Comparison of ENCODE assay signal across 21 cellular contexts in genomic region chr6:13672904-13673303, GRCh38.
"Had no signal": no experiment of that assay in that cellular context is flagged by ENCODE, and none has a peak within 500 bp of the region (broad histone marks: within the 10 kb centered on the region; RNA-seq: fewer than 3 reads in every experiment).

No MANE protein-coding gene starts in this region.

- ATAC-seq: gastroesophageal sphincter, heart right ventricle, left colon, lower lobe of right lung, right cardiac atrium had no signal

- H3K27ac Mint-ChIP-seq: activated CD4-positive, alpha-beta T cell treated with anti-CD3 and anti-CD28 coated beads, Interleukin-2, amount 10 ng/mL, durations not matched to agents 7 days and 5 days; T-helper 2 cell treated with Interferon-gamma antibody and Interleukin-4, amounts not matched to agents 5 μg/mL and 100 μg/mL, for 36 hours; type B pancreatic cell had no signal

- H3K9me3 ChIP-seq: suprapubic skin had no signal

- DNase-seq: activated CD4-positive, alpha-beta T cell treated with anti-CD3 and anti-CD28 coated beads, Interleukin-2, amount 10 ng/mL, durations not matched to agents 7 days and 5 days; activated CD4-positive, CD25-positive, alpha-beta regulatory T cell; activated CD8-positive, alpha-beta memory T cell treated with anti-CD3 and anti-CD28 coated beads for 24 hours; activated effector memory CD4-positive, alpha-beta T cell treated with Interleukin-2 at 50 U/mL for 16 hours; anterior cingulate cortex; brain microvascular endothelial cell; dermis blood vessel endothelial cell; heart right ventricle; left colon; lower lobe of right lung; midbrain; nucleus accumbens; right cardiac atrium; stimulated activated CD4-positive, alpha-beta T cell treated with anti-CD3 and anti-CD28 coated beads, Interleukin-4, amount 100 ng/mL, for 4 hours; stimulated activated CD8-positive, alpha-beta memory T cell treated with anti-CD3 and anti-CD28 coated beads, Interleukin-4, amount 100 ng/mL, for 48 hours had no signal

- H3K4me3 Mint-ChIP-seq: activated CD4-positive, alpha-beta T cell treated with anti-CD3 and anti-CD28 coated beads, Interleukin-2, amount 10 ng/mL, durations not matched to agents 7 days and 5 days; stimulated activated naive CD8-positive, alpha-beta T cell treated with anti-CD3 and anti-CD28 coated beads, Interleukin-15, Interleukin-2, amounts not matched to agents 100 ng/mL and 50 ng/mL, for 24 hours; T-helper 2 cell treated with Interferon-gamma antibody and Interleukin-4, amounts not matched to agents 5 μg/mL and 100 μg/mL, for 36 hours; type B pancreatic cell had no signal

- H3K4me3 ChIP-seq: gastroesophageal sphincter, heart right ventricle, lower lobe of right lung, skin epidermis, suprapubic skin had no signal

- H3K27me3 Mint-ChIP-seq: activated CD4-positive, alpha-beta T cell treated with anti-CD3 and anti-CD28 coated beads, Interleukin-2, amount 10 ng/mL, durations not matched to agents 7 days and 5 days; stimulated activated naive CD8-positive, alpha-beta T cell treated with anti-CD3 and anti-CD28 coated beads, Interleukin-15, Interleukin-2, amounts not matched to agents 100 ng/mL and 50 ng/mL, for 24 hours; type B pancreatic cell had no signal

- H3K27me3 ChIP-seq: brain microvascular endothelial cell, gastroesophageal sphincter, heart right ventricle, suprapubic skin had no signal

- H3K27ac ChIP-seq: brain microvascular endothelial cell, gastroesophageal sphincter, heart right ventricle, lower lobe of right lung, skin epidermis, suprapubic skin had no signal

- H3K36me3 ChIP-seq: brain microvascular endothelial cell, gastroesophageal sphincter, heart right ventricle, lower lobe of right lung, suprapubic skin had no signal
